Comparison of ENCODE assay signal across 1 cellular context in genomic region chr7:10577866-10578374, GRCh38.
A peak's percentile ranks its signal among the peaks of the same experiment; 100 is the strongest.
TF ChIP-seq lines count a peak whose summit lies in the region.

No MANE protein-coding gene starts in this region.

TF ChIP-seq in K562, 482 proteins besides CTCF, POLR2A, EP300 and RAD21 (continued from another document and continues in another):
- TF ChIP-seq E4F1 (CRISPR knock-in tag; IDR thresholded peaks at IDR 0.05; ENCODE audit: borderline replicate concordance) (no peak), ETV5 (CRISPR knock-in tag; IDR thresholded peaks at IDR 0.05; ENCODE audit: low read depth) (no peak), DPF2 (IDR thresholded peaks at IDR 0.05) (peak; percentile 41; the same call in 1 of the 2 replicates), DACH1 (IDR thresholded peaks at IDR 0.05; ENCODE audit: partially characterized antibody) (peak; percentile 68), LCOR (CRISPR knock-in tag; IDR thresholded peaks at IDR 0.05) (no peak), EHMT2 (IDR thresholded peaks at IDR 0.05) (no peak), ZNF609 (CRISPR knock-in tag; IDR thresholded peaks at IDR 0.05; ENCODE audit: borderline replicate concordance) (no peak), ZNF589 (CRISPR knock-in tag; IDR thresholded peaks at IDR 0.05; ENCODE audit: low read depth) (no peak), MTA2 (IDR thresholded peaks at IDR 0.05; ENCODE audit: low read depth) (0 out of 2 replicates have a peak, but pooled peaks have one; percentile 46), FOSL1 (tag; conservative IDR thresholded peaks at IDR 0.05) (no peak), CBX3 (IDR thresholded peaks at IDR 0.05; ENCODE audit: borderline replicate concordance in 1 of 2, low read length in 2 of 2) (no peak), BRF1 (IDR thresholded peaks at IDR 0.05; ENCODE audit: borderline replicate concordance, extremely low read depth, insufficient read length) (no peak), ZNF24 (IDR thresholded peaks at IDR 0.05) (no peak), SMARCA5 (IDR thresholded peaks at IDR 0.05) (no peak), MCM3 (IDR thresholded peaks at IDR 0.05) (no peak), IRF9 (tag; IDR thresholded peaks at IDR 0.05) (no peak), CHD4 (IDR thresholded peaks at IDR 0.05; ENCODE audit: insufficient read depth, insufficient replicate concordance, low read depth, low read length, poor library complexity, severe bottlenecking) (no peak), TGIF2 (CRISPR knock-in tag; IDR thresholded peaks at IDR 0.05) (no peak), STAT6 (CRISPR knock-in tag; IDR thresholded peaks at IDR 0.05) (no peak), SREBF2 (CRISPR knock-in tag; IDR thresholded peaks at IDR 0.05) (no peak), E2F1 (CRISPR knock-in tag; IDR thresholded peaks at IDR 0.05) (no peak), SMC3 (conservative IDR thresholded peaks at IDR 0.05; ENCODE audit: insufficient read depth, low read depth, low read length) (no peak), HOMEZ (CRISPR knock-in tag; IDR thresholded peaks at IDR 0.05) (no peak), POLR2AphosphoS5 (IDR thresholded peaks at IDR 0.05; ENCODE audit: control insufficient read depth, insufficient read depth, low read depth, low read length) (no peak), TEAD4 (IDR thresholded peaks at IDR 0.05; ENCODE audit: low read length) (peak; percentile 82), TEAD4 (CRISPR knock-in tag; IDR thresholded peaks at IDR 0.05; ENCODE audit: borderline replicate concordance) (no peak), SOX6 (IDR thresholded peaks at IDR 0.05) (peak; percentile 25; the same call in 1 of the 2 replicates), KLF13 (tag; IDR thresholded peaks at IDR 0.05; ENCODE audit: borderline replicate concordance, low read depth) (no peak), CBFA2T2 (conservative IDR thresholded peaks at IDR 0.05) (peak; percentile 47), POLR3A (IDR thresholded peaks at IDR 0.05; ENCODE audit: borderline replicate concordance, extremely low read depth, insufficient read depth, insufficient read length) (no peak), NFE2L1 (tag; IDR thresholded peaks at IDR 0.05; ENCODE audit: borderline replicate concordance, low read depth) (no peak), PRMT5 (CRISPR knock-in tag; IDR thresholded peaks at IDR 0.05) (no peak), SMAD2 (IDR thresholded peaks at IDR 0.05; ENCODE audit: low read depth, low read length) (no peak), U2AF2 (optimal IDR thresholded peaks at IDR 0.05; ENCODE audit: low read depth, low read length) (no peak), RB1 (IDR thresholded peaks at IDR 0.05; ENCODE audit: low read depth) (no peak), SMARCC2 (IDR thresholded peaks at IDR 0.05; ENCODE audit: low read depth) (no peak), HNRNPLL (IDR thresholded peaks at IDR 0.05; ENCODE audit: low read depth, low read length, poor library complexity, severe bottlenecking) (no peak), ZNF445 (CRISPR knock-in tag; IDR thresholded peaks at IDR 0.05; ENCODE audit: low read depth) (no peak), MEIS2 (IDR thresholded peaks at IDR 0.05; ENCODE audit: partially characterized antibody) (peak; percentile 6), CBFA2T3 (IDR thresholded peaks at IDR 0.05) (peak; percentile 73), ZHX1 (conservative IDR thresholded peaks at IDR 0.05; ENCODE audit: low read length) (no peak), LEF1 (IDR thresholded peaks at IDR 0.05) (no peak), PATZ1 (CRISPR knock-in tag; IDR thresholded peaks at IDR 0.05; ENCODE audit: borderline replicate concordance) (no peak), ZNF449 (CRISPR knock-in tag; IDR thresholded peaks at IDR 0.05) (no peak), ADNP (tag; IDR thresholded peaks at IDR 0.05) (no peak)
